16 cellular contexts compared by ENCODE assay signal in genomic region chr17:34091975-34092374, GRCh38.
DNase-seq lines count a peak whose midpoint lies in the region; ATAC-seq and TF ChIP-seq lines count a peak whose summit lies in the region.
"Had no signal": no experiment of that assay in that cellular context is flagged by ENCODE, and none has a peak within 500 bp of the region (broad histone marks: within the 10 kb centered on the region; RNA-seq: fewer than 3 reads in every experiment).

No MANE protein-coding gene starts in this region.

- no peak for TF ChIP-seq CTCF in nephron progenitor cell (IDR thresholded peaks at IDR 0.05)

- DNase-seq in ecto neural progenitor cell (ENCODE audit: low spot score) (peak; percentile 17), islet precursor cell (peak; percentile 44), NCI-H2196 (lab: John Stamatoyannopoulos, UW; ENCODE audit: unreplicated experiment) (no peak), nephron progenitor cell (no peak)
- DNase-seq: 8988T; ACHN; BE2C; C1 segment of cervical spinal cord; CD4-positive, alpha-beta memory T cell; CD4-positive, CD25-positive, alpha-beta regulatory T cell; CD8-positive, alpha-beta memory T cell; COR-L47; DMS79 treated with DMSO at 0.1 percent for 48 hours; GF-D8 had no signal

- H3K9me3 Mint-ChIP-seq in nephron progenitor cell = peaks cover 18% of the 10 kb centered on the region

- no peak for ATAC-seq in SK-N-SH treated with all-trans-retinoic acid at 6 μM for 48 hours

- H3K36me3 Mint-ChIP-seq in nephron progenitor cell (ENCODE audit: low read depth) = no peaks in the 10 kb centered on the region
- H3K36me3 Mint-ChIP-seq: CD14-positive monocyte; CD4-positive, alpha-beta memory T cell; CD4-positive, CD25-positive, alpha-beta regulatory T cell; CD8-positive, alpha-beta memory T cell had no signal

- H3K27me3 Mint-ChIP-seq in nephron progenitor cell (ENCODE audit: low read depth, poor library complexity) = peaks cover 16% of the 10 kb centered on the region

- no peak overlapping the region for H3K4me3 Mint-ChIP-seq in nephron progenitor cell
- H3K4me3 Mint-ChIP-seq: CD14-positive monocyte; CD4-positive, alpha-beta memory T cell; CD4-positive, CD25-positive, alpha-beta regulatory T cell; CD8-positive, alpha-beta memory T cell had no signal

- H3K27ac Mint-ChIP-seq in nephron progenitor cell = no peak overlapping the region
- H3K27ac Mint-ChIP-seq: CD4-positive, alpha-beta memory T cell; CD8-positive, alpha-beta memory T cell had no signal

- no peaks in the 10 kb centered on the region for H3K4me1 Mint-ChIP-seq in nephron progenitor cell
- H3K4me1 Mint-ChIP-seq: CD14-positive monocyte; CD4-positive, alpha-beta memory T cell; CD4-positive, CD25-positive, alpha-beta regulatory T cell; CD8-positive, alpha-beta memory T cell had no signal

TF ChIP-seq in SK-N-SH treated with all-trans-retinoic acid at 6 μM for 48 hours, 23 proteins besides CTCF, POLR2A, EP300 and RAD21:
- TF ChIP-seq ISL1 (CRISPR knock-in tag; IDR thresholded peaks at IDR 0.05) (no peak), RARB (CRISPR knock-in tag; IDR thresholded peaks at IDR 0.05) (no peak), OSR1 (CRISPR knock-in tag; IDR thresholded peaks at IDR 0.05) (no peak), CSDC2 (CRISPR knock-in tag; IDR thresholded peaks at IDR 0.05) (no peak), ARNTL (CRISPR knock-in tag; IDR thresholded peaks at IDR 0.05; ENCODE audit: borderline replicate concordance, low read depth) (no peak), ZNF8 (CRISPR knock-in tag; IDR thresholded peaks at IDR 0.05) (no peak), ZC3H10 (CRISPR knock-in tag; IDR thresholded peaks at IDR 0.05) (no peak), ZFP30 (CRISPR knock-in tag; IDR thresholded peaks at IDR 0.05) (no peak), BACH2 (CRISPR knock-in tag; IDR thresholded peaks at IDR 0.05; ENCODE audit: borderline replicate concordance) (no peak), POU6F1 (CRISPR knock-in tag; IDR thresholded peaks at IDR 0.05; ENCODE audit: borderline replicate concordance, low read depth) (no peak), SNAI2 (CRISPR knock-in tag; IDR thresholded peaks at IDR 0.05) (no peak), ZFP3 (CRISPR knock-in tag; IDR thresholded peaks at IDR 0.05) (no peak), ESRRG (CRISPR knock-in tag; IDR thresholded peaks at IDR 0.05) (no peak), ZNF70 (CRISPR knock-in tag; IDR thresholded peaks at IDR 0.05) (no peak), PPARA (CRISPR knock-in tag; IDR thresholded peaks at IDR 0.05; ENCODE audit: borderline replicate concordance) (no peak), GLIS3 (CRISPR knock-in tag; IDR thresholded peaks at IDR 0.05) (no peak)
- TF ChIP-seq, protein P1, sequence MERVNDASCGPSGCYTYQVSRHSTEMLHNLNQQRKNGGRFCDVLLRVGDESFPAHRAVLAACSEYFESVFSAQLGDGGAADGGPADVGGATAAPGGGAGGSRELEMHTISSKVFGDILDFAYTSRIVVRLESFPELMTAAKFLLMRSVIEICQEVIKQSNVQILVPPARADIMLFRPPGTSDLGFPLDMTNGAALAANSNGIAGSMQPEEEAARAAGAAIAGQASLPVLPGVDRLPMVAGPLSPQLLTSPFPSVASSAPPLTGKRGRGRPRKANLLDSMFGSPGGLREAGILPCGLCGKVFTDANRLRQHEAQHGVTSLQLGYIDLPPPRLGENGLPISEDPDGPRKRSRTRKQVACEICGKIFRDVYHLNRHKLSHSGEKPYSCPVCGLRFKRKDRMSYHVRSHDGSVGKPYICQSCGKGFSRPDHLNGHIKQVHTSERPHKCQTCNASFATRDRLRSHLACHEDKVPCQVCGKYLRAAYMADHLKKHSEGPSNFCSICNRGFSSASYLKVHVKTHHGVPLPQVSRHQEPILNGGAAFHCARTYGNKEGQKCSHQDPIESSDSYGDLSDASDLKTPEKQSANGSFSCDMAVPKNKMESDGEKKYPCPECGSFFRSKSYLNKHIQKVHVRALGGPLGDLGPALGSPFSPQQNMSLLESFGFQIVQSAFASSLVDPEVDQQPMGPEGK (CRISPR knock-in tag; IDR thresholded peaks at IDR 0.05; ENCODE audit: borderline replicate concordance) = no peak
- TF ChIP-seq, protein P2, sequence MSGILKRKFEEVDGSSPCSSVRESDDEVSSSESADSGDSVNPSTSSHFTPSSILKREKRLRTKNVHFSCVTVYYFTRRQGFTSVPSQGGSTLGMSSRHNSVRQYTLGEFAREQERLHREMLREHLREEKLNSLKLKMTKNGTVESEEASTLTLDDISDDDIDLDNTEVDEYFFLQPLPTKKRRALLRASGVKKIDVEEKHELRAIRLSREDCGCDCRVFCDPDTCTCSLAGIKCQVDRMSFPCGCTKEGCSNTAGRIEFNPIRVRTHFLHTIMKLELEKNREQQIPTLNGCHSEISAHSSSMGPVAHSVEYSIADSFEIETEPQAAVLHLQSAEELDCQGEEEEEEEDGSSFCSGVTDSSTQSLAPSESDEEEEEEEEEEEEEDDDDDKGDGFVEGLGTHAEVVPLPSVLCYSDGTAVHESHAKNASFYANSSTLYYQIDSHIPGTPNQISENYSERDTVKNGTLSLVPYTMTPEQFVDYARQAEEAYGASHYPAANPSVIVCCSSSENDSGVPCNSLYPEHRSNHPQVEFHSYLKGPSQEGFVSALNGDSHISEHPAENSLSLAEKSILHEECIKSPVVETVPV (CRISPR knock-in tag; IDR thresholded peaks at IDR 0.05) = no peak

Comparison
In these comparisons a context has a peak if more than half of its experiments do, and no peak if none do; other contexts are left out.
1. DNase-seq: peak in ecto neural progenitor cell (single experiment) and islet precursor cell (single experiment); none in NCI-H2196 (single experiment) and nephron progenitor cell (single experiment).